In the genomic region with DNA sequence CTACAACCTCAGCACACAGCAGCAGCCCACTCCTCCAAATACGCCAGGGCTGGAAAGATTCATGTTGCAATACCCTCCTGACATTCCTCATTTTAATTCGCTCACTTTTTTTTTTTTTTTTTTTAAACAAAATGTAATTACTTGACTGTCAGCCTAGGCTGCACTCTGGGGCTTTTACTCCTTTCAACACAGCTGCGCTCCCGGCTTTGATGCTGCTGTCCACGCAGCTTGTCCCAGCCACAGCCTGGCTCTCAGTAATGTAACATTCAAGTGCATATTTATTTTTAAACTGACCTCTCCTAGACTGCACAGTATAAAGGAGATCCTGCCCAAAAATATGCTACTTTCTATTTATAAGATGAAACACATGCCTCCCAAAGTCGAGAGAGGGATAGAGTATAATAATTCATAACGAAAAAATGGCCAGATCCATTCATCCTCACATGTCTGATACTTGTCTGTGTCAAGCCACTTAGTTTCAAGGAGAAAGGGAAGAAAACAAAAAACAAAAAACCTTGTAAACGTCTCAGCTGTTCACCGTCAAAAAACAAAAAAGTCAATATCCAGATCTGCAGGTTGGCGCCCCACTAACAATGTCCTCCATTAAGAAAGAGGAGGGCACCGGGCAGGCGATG, we compare ENCODE assay signal across 8 cellular contexts. TPM values are rescaled to one million over a fixed set of nuclear protein-coding genes. Genes with fewer than 3 reads are reported as not detected.
DNase-seq lines count a peak whose midpoint lies in the region; ATAC-seq and TF ChIP-seq lines count a peak whose summit lies in the region.

No MANE protein-coding gene starts in this region.

- H3K36me3 ChIP-seq in psoas muscle (ENCODE audit: insufficient read depth in 1 of 2, low read depth in 1 of 2) = peaks cover 0 to 30% of the 10 kb centered on the region in 2 donors

- peak overlapping the region; percentile 100 for H3K27ac ChIP-seq in psoas muscle

- H3K4me1 ChIP-seq in psoas muscle = peaks cover 41% of the 10 kb centered on the region

- intact Hi-C loops in psoas muscle (cut with DNase I) = loop anchor here (2.0 to 5.0 kb wide), 5 partner anchors 16 to 258 kb away; no protein-coding TSS in a partner anchor

- TF ChIP-seq CTCF in foreskin fibroblast (IDR thresholded peaks at IDR 0.05; ENCODE audit: low read depth, low read length) (no peak), psoas muscle (IDR thresholded peaks at IDR 0.05) (no peak)

- 0 out of 3 replicates have a peak, but pooled peaks have one; percentile 4 for ATAC-seq in SK-N-SH treated with all-trans-retinoic acid at 6 μM for 48 hours
- no peak for ATAC-seq in psoas muscle

- no peaks in the 10 kb centered on the region for H3K9me3 ChIP-seq in psoas muscle

- DNase-seq in foreskin fibroblast = peak in 1 of 2 donors; percentile 52
- no peak for DNase-seq in psoas muscle
- DNase-seq in GDM1 (lab: John Stamatoyannopoulos, UW) = no peak
- no peak for DNase-seq in stimulated activated CD4-positive, alpha-beta T cell treated with anti-CD3 and anti-CD28 coated beads, Interleukin-2, amount 100 ng/mL, for 48 hours
- no peak for DNase-seq in HCEC 1CT
- DNase-seq in mesenteric fat pad (ENCODE audit: low spot score) = no peak

- WGBS in psoas muscle, 3 donors = 6 to 11% (median 8%) methylated on average over 12 of the region's 12 CpGs

- H3K27me3 ChIP-seq in psoas muscle (ENCODE audit: insufficient read depth in 3 of 3, low read length in 2 of 3) = no peaks in the 10 kb centered on the region

- H3K4me3 ChIP-seq in GM08714 (ENCODE audit: low read length) = peak overlapping the region; percentile 97
- peak overlapping the region; percentile 76 to 90 for H3K4me3 ChIP-seq in foreskin fibroblast (ENCODE audit: low read depth in 1 of 2, low read length in 2 of 2)
- peak overlapping the region; percentile 98 for H3K4me3 ChIP-seq in psoas muscle

TF ChIP-seq in SK-N-SH treated with all-trans-retinoic acid at 6 μM for 48 hours, 23 proteins besides CTCF, POLR2A, EP300 and RAD21:
- TF ChIP-seq RARB (CRISPR knock-in tag; IDR thresholded peaks at IDR 0.05) (no peak), ISL1 (CRISPR knock-in tag; IDR thresholded peaks at IDR 0.05) (peak; percentile 44), ZFP3 (CRISPR knock-in tag; IDR thresholded peaks at IDR 0.05) (no peak)

RNA-seq across cellular contexts. Expression of gene CDC42EP3, which starts 0.9 kb away (rescaled TPM):
- 100 to 1,000 TPM in 1 of 4 donors, 10 to 100 TPM in 3; 50.9 to 174 (median 68.6) TPM for total RNA-seq in psoas muscle
- 10 to 100 TPM in 2 of 3 donors, 1 to 10 TPM in 1; 8.8 to 47.8 (median 32.5) TPM for polyA plus RNA-seq in psoas muscle
- 47.6 TPM for total RNA-seq in mesenteric fat pad
